In the genomic region with DNA sequence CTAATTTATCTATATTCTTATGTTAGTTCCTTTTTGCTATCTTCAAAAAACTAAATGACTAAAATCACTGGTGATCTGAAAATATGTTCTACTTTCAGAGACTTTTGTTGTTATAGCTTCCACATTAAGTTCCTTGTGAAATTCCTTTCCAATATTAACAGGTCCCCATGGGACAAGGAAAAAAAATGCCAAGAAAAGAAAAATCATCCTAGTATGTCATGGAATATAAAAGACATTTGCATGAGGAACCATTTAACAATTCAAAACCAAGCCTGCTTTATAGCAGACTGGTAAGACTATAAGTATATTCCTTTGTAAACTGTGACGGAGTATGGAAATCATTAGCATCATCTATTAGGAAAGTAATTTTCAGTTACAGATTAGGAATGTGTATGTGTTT, we compare ENCODE assay signal across 1 cellular context.
TF ChIP-seq lines count a peak whose summit lies in the region.

No MANE protein-coding gene starts in this region.

TF ChIP-seq in endothelial cell of umbilical vein, 7 proteins besides CTCF, POLR2A, EP300 and RAD21:
- TF ChIP-seq MYC (IDR thresholded peaks at IDR 0.05; ENCODE audit: low read depth, low read length) (no peak), JUN (IDR thresholded peaks at IDR 0.05; ENCODE audit: borderline replicate concordance, insufficient read depth, insufficient read length, low read depth) (no peak), GATA2 (IDR thresholded peaks at IDR 0.05; ENCODE audit: insufficient read depth, insufficient read length, low read depth, low read length) (no peak)
TF ChIP-seq in endothelial cell of umbilical vein: peak in this region for 0.
